19 cellular contexts compared by ENCODE assay signal in genomic region chr16:79184464-79184863, GRCh38.
DNase-seq lines count a peak whose midpoint lies in the region; ATAC-seq and TF ChIP-seq lines count a peak whose summit lies in the region.
"Had no signal": no experiment of that assay in that cellular context is flagged by ENCODE, and none has a peak within 500 bp of the region (broad histone marks: within the 10 kb centered on the region; RNA-seq: fewer than 3 reads in every experiment).

No MANE protein-coding gene starts in this region.

- no peak for TF ChIP-seq EP300 in stomach (IDR thresholded peaks at IDR 0.05)

- H3K9me3 ChIP-seq in breast epithelium (peaks cover 0 to 4% of the 10 kb centered on the region in 2 donors), stomach (peaks cover 0 to 7% (median 0%) of the 10 kb centered on the region in 4 donors)
- no peaks in the 10 kb centered on the region for H3K9me3 ChIP-seq in CD4-positive, alpha-beta T cell (ENCODE audit: control insufficient read depth, low read length)
- H3K9me3 ChIP-seq: A549 had no signal

- peaks cover 34% of the 10 kb centered on the region for H3K4me1 Mint-ChIP-seq in MCF 10A (ENCODE audit: insufficient read depth, unreplicated experiment)
- H3K4me1 Mint-ChIP-seq in CD4-positive, alpha-beta T cell (ENCODE audit: low read depth) = no peaks in the 10 kb centered on the region

- POLR2A ChIA-PET in MCF 10A (lab: Yijun Ruan, JAX) = no interaction called here
- POLR2A ChIA-PET in CD4-positive, alpha-beta T cell (lab: Charles Lee) = no interaction called here

- H3K36me3 ChIP-seq in breast epithelium (no peaks in the 10 kb centered on the region), stomach (no peaks in the 10 kb centered on the region)

- DNase-seq in MCF 10A (ENCODE audit: unreplicated experiment) (peak; percentile 1), breast epithelium (ENCODE audit: low spot score in 2 of 2) (no peak), amniotic epithelial cell (ENCODE audit: low read depth) (peak; percentile 45), kidney glomerular epithelial cell (lab: John Stamatoyannopoulos, UW) (peak; percentile 23), NCI-H2196 treated with DMSO at 0.1 percent for 48 hours (lab: John Stamatoyannopoulos, UW; ENCODE audit: unreplicated experiment) (no peak), stomach (no peak)
- no peak for DNase-seq in CD4-positive, alpha-beta T cell
- DNase-seq: AML-193; CD4-positive, alpha-beta memory T cell; DMS153; DMS79; GF-D8; GOT3; H9 had no signal

- WGBS in stomach, 5 donors = 70 to 88% (median 77%) methylated on average over 1 of the region's 1 CpG

- CTCF ChIA-PET in MCF 10A (lab: Yijun Ruan, JAX) = no interaction called here
- CTCF ChIA-PET in CD4-positive, alpha-beta T cell (lab: Charles Lee) = no interaction called here

- H3K4me3 ChIP-seq in breast epithelium (no peak overlapping the region), stomach (no peak overlapping the region)
- H3K4me3 ChIP-seq: A549 had no signal

- H3K4me1 ChIP-seq in breast epithelium (no peaks in the 10 kb centered on the region), stomach (no peaks in the 10 kb centered on the region)
- H3K4me1 ChIP-seq: A549 had no signal

- no peaks in the 10 kb centered on the region for H3K27me3 Mint-ChIP-seq in MCF 10A (ENCODE audit: insufficient read depth, unreplicated experiment)
- H3K27me3 Mint-ChIP-seq in CD4-positive, alpha-beta T cell = no peaks in the 10 kb centered on the region

- H3K36me3 Mint-ChIP-seq in MCF 10A (ENCODE audit: insufficient read depth, unreplicated experiment) = no peaks in the 10 kb centered on the region
- no peaks in the 10 kb centered on the region for H3K36me3 Mint-ChIP-seq in CD4-positive, alpha-beta T cell (ENCODE audit: low read depth)

- H3K27me3 ChIP-seq in breast epithelium (no peaks in the 10 kb centered on the region), stomach (no peaks in the 10 kb centered on the region)
- H3K27me3 ChIP-seq in CD4-positive, alpha-beta T cell (ENCODE audit: control insufficient read depth, insufficient read depth, low read length) = no peaks in the 10 kb centered on the region

- H3K9me3 Mint-ChIP-seq in MCF 10A (ENCODE audit: unreplicated experiment) = no peaks in the 10 kb centered on the region
- H3K9me3 Mint-ChIP-seq in CD4-positive, alpha-beta T cell = peaks cover 5% of the 10 kb centered on the region
- H3K9me3 Mint-ChIP-seq: H9 had no signal

- TF ChIP-seq CTCF in MCF 10A (IDR thresholded peaks at IDR 0.05; ENCODE audit: unreplicated experiment) (no peak), breast epithelium (IDR thresholded peaks at IDR 0.05) (no peak), stomach (IDR thresholded peaks at IDR 0.05) (no peak)
- TF ChIP-seq CTCF in CD4-positive, alpha-beta T cell (IDR thresholded peaks at IDR 0.05) = no peak

- H3K27ac Mint-ChIP-seq in MCF 10A (ENCODE audit: low read depth, unreplicated experiment) = no peak overlapping the region
- no peak overlapping the region for H3K27ac Mint-ChIP-seq in CD4-positive, alpha-beta T cell
- H3K27ac Mint-ChIP-seq: H9, IgD-negative memory B cell had no signal

- H3K4me3 Mint-ChIP-seq in MCF 10A (ENCODE audit: unreplicated experiment) = no peak overlapping the region
- H3K4me3 Mint-ChIP-seq in CD4-positive, alpha-beta T cell = no peak overlapping the region
- H3K4me3 Mint-ChIP-seq: CD4-positive, alpha-beta memory T cell; H9 had no signal

- intact Hi-C loops in MCF 10A (cut with micrococcal nuclease) (no loop called here), breast epithelium (cut with DNase I; ENCODE audit: low total_unique reads) (no loop called here), stomach (cut with DNase I; ENCODE audit: low total_unique reads) (no loop called here)
- intact Hi-C loops in CD4-positive, alpha-beta T cell (cut with DNase I, micrococcal nuclease) = no loop called here

- TF ChIP-seq POLR2A in breast epithelium (IDR thresholded peaks at IDR 0.05) (no peak), stomach (IDR thresholded peaks at IDR 0.05) (no peak)

- H3K27ac ChIP-seq in breast epithelium = no peak overlapping the region
- H3K27ac ChIP-seq in CD4-positive, alpha-beta T cell (ENCODE audit: low read depth, low read length) = no peak overlapping the region
- H3K27ac ChIP-seq in stomach = no peak overlapping the region
- H3K27ac ChIP-seq: 22Rv1, A549, C4-2B had no signal

- ATAC-seq in CD4-positive, alpha-beta T cell (ENCODE audit: poor library complexity) = no peak
- ATAC-seq: A549, HepG2 had no signal

- BruUV-seq in MCF 10A (replicated peaks; lab: Mats Ljungman, UMichigan) = no TSS peak

Comparison
In these comparisons a context has a peak if more than half of its experiments do, and no peak if none do; other contexts are left out.
1. DNase-seq: peak in MCF 10A (single experiment), amniotic epithelial cell (single experiment) and kidney glomerular epithelial cell (single experiment); none in breast epithelium (0 of 2), CD4-positive, alpha-beta T cell (0 of 10), NCI-H2196 treated with DMSO at 0.1 percent for 48 hours (single experiment) and stomach (single experiment).